In genomic region chr6:161162722-161163121, GRCh38 we compare ENCODE assay signal across 14 cellular contexts.
"Had no signal": no experiment of that assay in that cellular context is flagged by ENCODE, and none has a peak within 500 bp of the region (broad histone marks: within the 10 kb centered on the region; RNA-seq: fewer than 3 reads in every experiment).

No MANE protein-coding gene starts in this region.

- H3K27ac ChIP-seq: transverse colon had no signal

- DNase-seq: activated CD4-positive, alpha-beta T cell treated with anti-CD3 and anti-CD28 coated beads, Interleukin-2, amount 50 U/mL, for 48 hours; activated CD4-positive, CD25-positive, alpha-beta regulatory T cell treated with anti-CD3 and anti-CD28 coated beads, Interleukin-2, amount 50 U/mL, for 72 hours; activated effector memory CD4-positive, alpha-beta T cell treated with anti-CD3 and anti-CD28 coated beads, Interleukin-2, amount 50 U/mL, for 16 hours; activated T-cell treated with anti-CD3 and anti-CD28 coated beads, Interleukin-2, amount 50 U/mL, for 4 hours; amniotic stem cell; cerebellar nuclear complex; occipital lobe; stimulated activated CD4-positive, alpha-beta T cell treated with anti-CD3 and anti-CD28 coated beads, Interleukin-15, amount 100 ng/mL, for 24 hours; stimulated activated CD4-positive, alpha-beta T cell treated with anti-CD3 and anti-CD28 coated beads, Interleukin-4, amount 100 ng/mL, for 4 hours; transverse colon had no signal

- ATAC-seq: activated naive CD4-positive, alpha-beta T cell treated with anti-CD3 and anti-CD28 coated beads, Interleukin-2, amount 50 U/mL, for 72 hours; activated T-cell treated with anti-CD3 and anti-CD28 coated beads, Interleukin-2, amount 50 U/mL, for 4 hours; esophagus mucosa had no signal

- H3K27ac Mint-ChIP-seq: activated naive CD4-positive, alpha-beta T cell treated with anti-CD3 and anti-CD28 coated beads, Interleukin-2, amount 50 U/mL, for 72 hours; nephron had no signal

- H3K9me3 Mint-ChIP-seq: nephron had no signal

- H3K4me3 ChIP-seq: transverse colon had no signal

- H3K27me3 ChIP-seq: transverse colon had no signal

- H3K4me3 Mint-ChIP-seq: activated T-cell treated with anti-CD3 and anti-CD28 coated beads, Interleukin-2, amount 50 U/mL, for 4 hours; brain; nephron had no signal
